ENCODE assay signal across 2 cellular contexts in genomic region chr5:81147970-81148571, GRCh38.
TF ChIP-seq lines count a peak whose summit lies in the region.

No MANE protein-coding gene starts in this region.

TF ChIP-seq in GM23338, 12 proteins besides CTCF, POLR2A, EP300 and RAD21 (continued from another document):
- no peak for TF ChIP-seq JUNB (IDR thresholded peaks at IDR 0.05; ENCODE audit: unreplicated experiment)
- TF ChIP-seq EZH2phosphoT487 (IDR thresholded peaks at IDR 0.05; ENCODE audit: unreplicated experiment): no peak
- TF ChIP-seq STAT1 (IDR thresholded peaks at IDR 0.05; ENCODE audit: unreplicated experiment): no peak
- TF ChIP-seq REST (IDR thresholded peaks at IDR 0.05; ENCODE audit: unreplicated experiment): no peak
- no peak for TF ChIP-seq CREB1 (CRISPR knock-in tag; IDR thresholded peaks at IDR 0.05; ENCODE audit: low read depth)
- no peak for TF ChIP-seq ETS1 (IDR thresholded peaks at IDR 0.05)
- no peak for TF ChIP-seq POLR2AphosphoS5 (IDR thresholded peaks at IDR 0.05; ENCODE audit: low read depth)
- no peak for TF ChIP-seq ZNF462 (CRISPR knock-in tag; IDR thresholded peaks at IDR 0.05)
- no peak for TF ChIP-seq ZNF114 (CRISPR knock-in tag; IDR thresholded peaks at IDR 0.05)

TF ChIP-seq in SK-N-SH treated with all-trans-retinoic acid at 6 μM for 48 hours, 23 proteins besides CTCF, POLR2A, EP300 and RAD21:
- TF ChIP-seq PATZ1 (CRISPR knock-in tag; IDR thresholded peaks at IDR 0.05; ENCODE audit: borderline replicate concordance) (no peak), POU6F1 (CRISPR knock-in tag; IDR thresholded peaks at IDR 0.05; ENCODE audit: borderline replicate concordance, low read depth) (no peak)
